ENCODE assay signal across 32 cellular contexts in the genomic region with DNA sequence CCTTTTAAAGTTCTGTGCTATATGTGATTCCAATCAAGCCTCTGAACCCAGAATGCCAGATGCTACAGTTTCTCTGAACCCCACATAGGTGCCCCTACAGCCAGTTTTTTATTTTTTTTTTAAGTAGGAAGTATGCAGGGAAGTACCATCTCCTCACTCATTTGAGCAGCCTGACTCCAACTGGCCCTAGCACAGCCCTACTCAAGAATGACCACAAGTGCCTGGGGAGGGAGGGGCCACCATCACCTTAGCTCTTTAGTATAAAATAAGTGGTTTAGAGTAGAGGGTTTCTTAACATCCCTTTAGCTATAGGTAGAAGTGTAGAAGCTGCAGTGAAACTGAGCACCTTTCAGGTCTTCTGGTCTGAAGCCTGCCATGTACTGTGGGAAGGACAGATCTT. TPM values are rescaled to one million over a fixed set of nuclear protein-coding genes. Genes with fewer than 3 reads are reported as not detected.
DNase-seq lines count a peak whose midpoint lies in the region; ATAC-seq and TF ChIP-seq lines count a peak whose summit lies in the region.
"Had no signal": no experiment of that assay in that cellular context is flagged by ENCODE, and none has a peak within 500 bp of the region (broad histone marks: within the 10 kb centered on the region; RNA-seq: fewer than 3 reads in every experiment).

No MANE protein-coding gene starts in this region.

- H2AFZ ChIP-seq in Loucy (ENCODE audit: low read length), result no peak overlapping the region
- H2AFZ ChIP-seq: PC-9 had no signal

- H3K36me3 Mint-ChIP-seq in activated T-cell treated with anti-CD3 and anti-CD28 coated beads, Interleukin-2, amount 50 U/mL, for 24 hours (ENCODE audit: low read depth), result peaks cover 83% of the 10 kb centered on the region
- peaks cover 26% of the 10 kb centered on the region for H3K36me3 Mint-ChIP-seq in effector memory CD8-positive, alpha-beta T cell (ENCODE audit: insufficient read depth)

- no peak overlapping the region for H3K4me3 Mint-ChIP-seq in activated T-cell treated with anti-CD3 and anti-CD28 coated beads, Interleukin-2, amount 50 U/mL, for 24 hours
- peak overlapping the region; percentile 62 to 73 for H3K4me3 Mint-ChIP-seq in effector memory CD8-positive, alpha-beta T cell
- no peak overlapping the region for H3K4me3 Mint-ChIP-seq in stimulated activated naive CD8-positive, alpha-beta T cell treated with anti-CD3 and anti-CD28 coated beads, Interleukin-15, amount 100 ng/mL, for 72 hours

- H3F3A ChIP-seq in Loucy (ENCODE audit: low read depth), result no peaks in the 10 kb centered on the region

- intact Hi-C loops in sciatic nerve (cut with DNase I), result no loop called here

- H3K79me2 ChIP-seq in Loucy (ENCODE audit: insufficient read depth, low read length), result peaks cover 99% of the 10 kb centered on the region

- H3K4me2 ChIP-seq in Loucy (ENCODE audit: low read depth, low read length, poor library complexity, severe bottlenecking), result peak overlapping the region; percentile 50
- H3K4me2 ChIP-seq: A549, PC-9 had no signal

- no peaks in the 10 kb centered on the region for H3K27me3 Mint-ChIP-seq in activated T-cell treated with anti-CD3 and anti-CD28 coated beads, Interleukin-2, amount 50 U/mL, for 24 hours
- H3K27me3 Mint-ChIP-seq in effector memory CD8-positive, alpha-beta T cell, result no peaks in the 10 kb centered on the region
- no peaks in the 10 kb centered on the region for H3K27me3 Mint-ChIP-seq in stimulated activated naive CD8-positive, alpha-beta T cell treated with anti-CD3 and anti-CD28 coated beads, Interleukin-15, amount 100 ng/mL, for 72 hours
- H3K27me3 Mint-ChIP-seq: progenitor cell of endocrine pancreas had no signal

- H3K36me3 ChIP-seq in Loucy (ENCODE audit: insufficient read depth, low read length), result peaks cover 10% of the 10 kb centered on the region; the same call in 1 of the 2 replicates
- H3K36me3 ChIP-seq: brain microvascular endothelial cell, lower lobe of right lung, right lobe of liver, vagina had no signal

- TF ChIP-seq CTCF in Loucy (conservative IDR thresholded peaks at IDR 0.05; ENCODE audit: low read length), result no peak

- H3K27me3 ChIP-seq in Loucy (ENCODE audit: insufficient read depth, low read length, poor library complexity, severe bottlenecking), result no peaks in the 10 kb centered on the region
- H3K27me3 ChIP-seq: brain microvascular endothelial cell, right lobe of liver, vagina had no signal

- ATAC-seq in effector memory CD8-positive, alpha-beta T cell (replicated peaks), result peak; percentile 37
- ATAC-seq in stimulated activated naive CD8-positive, alpha-beta T cell treated with anti-CD3 and anti-CD28 coated beads, Interleukin-15, amount 100 ng/mL, for 72 hours, result peak; percentile 48
- no peak for ATAC-seq in sciatic nerve
- ATAC-seq: A549, right lobe of liver had no signal

- H3K9me2 ChIP-seq in Loucy (replicated peaks; ENCODE audit: low read depth, low read length), result no peaks in the 10 kb centered on the region

- no peak for DNase-seq in activated T-cell treated with anti-CD3 and anti-CD28 coated beads, Interleukin-2, amount 50 U/mL, for 24 hours
- DNase-seq in activated T-cell treated with anti-CD3 and anti-CD28 coated beads for 4 hours (no peak), EL (no peak), sciatic nerve (ENCODE audit: low spot score) (no peak)
- no peak for DNase-seq in effector memory CD8-positive, alpha-beta T cell
- no peak for DNase-seq in stimulated activated naive CD8-positive, alpha-beta T cell treated with anti-CD3 and anti-CD28 coated beads, Interleukin-15, amount 100 ng/mL, for 72 hours
- DNase-seq in stimulated activated CD4-positive, alpha-beta T cell treated with anti-CD3 and anti-CD28 coated beads, Interleukin-1b, Interleukin-23, amount 100 ng/mL, for 48 hours, result no peak
- DNase-seq: activated CD4-positive, alpha-beta T cell treated with anti-CD3 and anti-CD28 coated beads for 48 hours; activated CD8-positive, alpha-beta memory T cell treated with anti-CD3 and anti-CD28 coated beads, Interleukin-2, amount 50 U/mL, for 48 hours; activated effector memory CD4-positive, alpha-beta T cell treated with anti-CD3 and anti-CD28 coated beads, Interleukin-2, amount 50 U/mL, for 16 hours; brain microvascular endothelial cell; DMS79 treated with DMSO at 0.1 percent for 48 hours; glutamatergic neuron; HCEC 1CT; IMR-90; lower lobe of right lung; NCI-H1048; NCI-H187 treated with DMSO at 0.1 percent for 48 hours; NCI-H2171 treated with DMSO at 0.1 percent for 48 hours; NCI-H526; NK-92 treated with Interleukin-12 subunit alpha and Interleukin-12 subunit beta, amount 100 ng/mL, for 24 hours; PC-9; right lobe of liver; Right ventricle myocardium superior; stimulated activated CD4-positive, alpha-beta T cell treated with anti-CD3 and anti-CD28 coated beads, Interleukin-12 subunit alpha, Interleukin-12 subunit beta, amount 100 ng/mL, for 4 hours; stimulated activated CD4-positive, alpha-beta T cell treated with anti-CD3 and anti-CD28 coated beads, Interleukin-4, amount 100 ng/mL, for 24 hours; stimulated activated naive CD4-positive, alpha-beta T cell had no signal

- H3K9ac ChIP-seq in Loucy (ENCODE audit: low read depth, low read length, poor library complexity, severe bottlenecking), result no peak overlapping the region

- peaks cover 85% of the 10 kb centered on the region for H3K4me1 Mint-ChIP-seq in activated T-cell treated with anti-CD3 and anti-CD28 coated beads, Interleukin-2, amount 50 U/mL, for 24 hours (ENCODE audit: low read depth)
- H3K4me1 Mint-ChIP-seq in effector memory CD8-positive, alpha-beta T cell (ENCODE audit: low read depth in 2 of 2), result peaks cover 49 to 78% of the 10 kb centered on the region in 2 donors
- peaks cover 85% of the 10 kb centered on the region for H3K4me1 Mint-ChIP-seq in stimulated activated naive CD8-positive, alpha-beta T cell treated with anti-CD3 and anti-CD28 coated beads, Interleukin-15, amount 100 ng/mL, for 72 hours

- peak overlapping the region; percentile 21 for H3K4me3 ChIP-seq in Loucy (ENCODE audit: low read length, poor library complexity, severe bottlenecking)
- H3K4me3 ChIP-seq: A549, lower lobe of right lung, PC-9, right lobe of liver, vagina had no signal

- peak overlapping the region; percentile 74 for H3K27ac Mint-ChIP-seq in activated T-cell treated with anti-CD3 and anti-CD28 coated beads, Interleukin-2, amount 50 U/mL, for 24 hours
- peak overlapping the region; percentile 26 to 84 for H3K27ac Mint-ChIP-seq in effector memory CD8-positive, alpha-beta T cell
- H3K27ac Mint-ChIP-seq in stimulated activated naive CD8-positive, alpha-beta T cell treated with anti-CD3 and anti-CD28 coated beads, Interleukin-15, amount 100 ng/mL, for 72 hours, result no peak overlapping the region
- H3K27ac Mint-ChIP-seq: progenitor cell of endocrine pancreas; T-helper 2 cell treated with Interferon-gamma antibody and Interleukin-4, amounts not matched to agents 5 μg/mL and 100 μg/mL, for 36 hours had no signal

- H3K9me3 ChIP-seq in Loucy (ENCODE audit: insufficient read depth, low read depth, low read length), result no peaks in the 10 kb centered on the region
- H3K9me3 ChIP-seq: A549, lower lobe of right lung, right lobe of liver, vagina had no signal

- peaks cover 91% of the 10 kb centered on the region for H4K20me1 ChIP-seq in Loucy (ENCODE audit: insufficient read depth, low read length, poor library complexity, severe bottlenecking)

- H3K9me3 Mint-ChIP-seq in activated T-cell treated with anti-CD3 and anti-CD28 coated beads, Interleukin-2, amount 50 U/mL, for 24 hours, result peaks cover 2% of the 10 kb centered on the region
- H3K9me3 Mint-ChIP-seq in effector memory CD8-positive, alpha-beta T cell, result no peaks in the 10 kb centered on the region
- no peaks in the 10 kb centered on the region for H3K9me3 Mint-ChIP-seq in stimulated activated naive CD8-positive, alpha-beta T cell treated with anti-CD3 and anti-CD28 coated beads, Interleukin-15, amount 100 ng/mL, for 72 hours
- H3K9me3 Mint-ChIP-seq: T-helper 2 cell treated with Interferon-gamma antibody and Interleukin-4, amounts not matched to agents 5 μg/mL and 100 μg/mL, for 36 hours had no signal

- peaks cover 69% of the 10 kb centered on the region for H3K4me1 ChIP-seq in Loucy (ENCODE audit: insufficient read depth, low read length, poor library complexity, severe bottlenecking)

RNA-seq across cellular contexts. Expression of gene MSN, which starts 14.4 kb away (rescaled TPM):
- 325 TPM for total RNA-seq in sciatic nerve

Comparison
In these comparisons a context has a peak if more than half of its experiments do, and no peak if none do; other contexts are left out.
1. H3K27ac Mint-ChIP-seq: peak in activated T-cell treated with anti-CD3 and anti-CD28 coated beads, Interleukin-2, amount 50 U/mL, for 24 hours (single experiment) and effector memory CD8-positive, alpha-beta T cell (2 of 2); none in stimulated activated naive CD8-positive, alpha-beta T cell treated with anti-CD3 and anti-CD28 coated beads, Interleukin-15, amount 100 ng/mL, for 72 hours (0 of 2).
2. H3K4me3 Mint-ChIP-seq: peak in effector memory CD8-positive, alpha-beta T cell (2 of 2); none in activated T-cell treated with anti-CD3 and anti-CD28 coated beads, Interleukin-2, amount 50 U/mL, for 24 hours (single experiment) and stimulated activated naive CD8-positive, alpha-beta T cell treated with anti-CD3 and anti-CD28 coated beads, Interleukin-15, amount 100 ng/mL, for 72 hours (0 of 2).